8 cellular contexts compared by ENCODE assay signal in genomic region chr18:35962320-35962719, GRCh38.
"Had no signal": no experiment of that assay in that cellular context is flagged by ENCODE, and none has a peak within 500 bp of the region (broad histone marks: within the 10 kb centered on the region; RNA-seq: fewer than 3 reads in every experiment).

No MANE protein-coding gene starts in this region.

- H3K4me3 ChIP-seq: GM12878 had no signal

- FAIRE-seq: G401.6, GM12878, GM12891, GM12892, GM18507, GM19239 had no signal

- DNase-seq: GDM1, GF-D8 had no signal

- ATAC-seq: GM12878 had no signal
